Comparison of ENCODE assay signal across 25 cellular contexts in the genomic region with DNA sequence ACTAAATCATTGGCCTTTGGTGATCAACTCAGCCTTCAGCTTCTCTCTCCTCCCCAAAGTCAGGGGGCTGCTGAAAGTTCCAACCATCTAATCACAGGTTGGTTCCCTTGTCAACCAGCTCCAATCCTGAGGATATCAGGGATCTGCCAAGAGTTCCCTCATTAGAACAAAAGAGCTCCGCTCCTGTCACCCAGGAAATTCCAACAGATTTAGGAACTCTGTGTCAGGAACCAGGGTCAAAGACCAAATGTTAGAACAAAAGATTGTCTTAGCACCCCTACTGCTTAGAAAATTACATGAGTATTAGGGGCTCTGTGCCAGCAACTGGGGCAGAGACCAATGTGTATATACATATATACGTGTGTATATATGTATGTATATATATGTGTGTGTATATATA.
"Had no signal": no experiment of that assay in that cellular context is flagged by ENCODE, and none has a peak within 500 bp of the region (broad histone marks: within the 10 kb centered on the region; RNA-seq: fewer than 3 reads in every experiment).

No MANE protein-coding gene starts in this region.

- H3K4me3 ChIP-seq: coronary artery, dorsolateral prefrontal cortex, esophagus squamous epithelium, gastrocnemius medialis, heart left ventricle, left lung, lower lobe of right lung, mucosa of descending colon had no signal

- H3K4me3 Mint-ChIP-seq: memory B cell, mesothelial cell of epicardium, naive B cell had no signal

- H3K4me1 ChIP-seq: gastrocnemius medialis, lower lobe of right lung had no signal

- H3K27ac ChIP-seq: coronary artery, dorsolateral prefrontal cortex, epithelial cell of prostate, esophagus squamous epithelium, gastrocnemius medialis, heart left ventricle, left lung, lower lobe of right lung had no signal

- DNase-seq: dermis blood vessel endothelial cell; dorsolateral prefrontal cortex; effector CD4-positive, alpha-beta T cell; effector memory CD4-positive, alpha-beta T cell; erythroblast; esophagus squamous epithelium; foreskin fibroblast; foreskin melanocyte; gastrocnemius medialis; heart left ventricle; hippocampal formation; left cardiac atrium; left lung; left ventricle myocardium superior; lower lobe of right lung; mucosa of descending colon; naive B cell had no signal

- H3K36me3 Mint-ChIP-seq: memory B cell, mesothelial cell of epicardium, naive B cell had no signal

- H3K27me3 ChIP-seq: dorsolateral prefrontal cortex, esophagus squamous epithelium, gastrocnemius medialis, heart left ventricle, left lung had no signal

- H3K27me3 Mint-ChIP-seq: memory B cell, naive B cell had no signal

- H3K9me3 ChIP-seq: esophagus squamous epithelium, gastrocnemius medialis, heart left ventricle, left lung, lower lobe of right lung, mucosa of descending colon had no signal

- H3K36me3 ChIP-seq: esophagus squamous epithelium, gastrocnemius medialis, heart left ventricle, left lung, lower lobe of right lung had no signal

- H3K4me1 Mint-ChIP-seq: memory B cell, mesothelial cell of epicardium had no signal

- H3K27ac Mint-ChIP-seq: memory B cell, mesothelial cell of epicardium, naive B cell had no signal

- H3K9me3 Mint-ChIP-seq: memory B cell, mesothelial cell of epicardium, naive B cell had no signal

- FAIRE-seq: colon, endometrium, islet of Langerhans, keratinocyte had no signal
